4 cellular contexts compared by ENCODE assay signal in genomic region chr21:33788438-33788837, GRCh38.
DNase-seq lines count a peak whose midpoint lies in the region; ATAC-seq and TF ChIP-seq lines count a peak whose summit lies in the region.
"Not testable (repeated sequence)": the region's sequence is repeated elsewhere in the genome, so short reads cannot be mapped to it uniquely, and the experiment has no call there.

No MANE protein-coding gene starts in this region.

- H3K4me1 Mint-ChIP-seq in GM23338 (peaks cover 12% of the 10 kb centered on the region; the same call in 2 of the 3 replicates), WTC11 (peaks cover 14% of the 10 kb centered on the region)

- TF ChIP-seq CTCF in GM23338 (conservative IDR thresholded peaks at IDR 0.05; ENCODE audit: low read depth in 2 of 2); HEK293 (tag by site-specific recombination; IDR thresholded peaks at IDR 0.05); WTC11 (IDR thresholded peaks at IDR 0.05): not testable (repeated sequence)

- not testable (repeated sequence) for ATAC-seq in GM23338, WTC11

- H2AFZ ChIP-seq in GM23338: not testable (repeated sequence)

- not testable (repeated sequence) for DNase-seq in GM23338 (ENCODE audit: low spot score); WTC11 (ENCODE audit: low spot score)

- not testable (repeated sequence) for H3K4me1 ChIP-seq in GM23338 (ENCODE audit: insufficient read depth); HEK293 (ENCODE audit: control insufficient read depth, insufficient read depth, low read length)
- peaks cover 2 to 34% (median 22%) of the 10 kb centered on the region in 5 donors for H3K4me1 ChIP-seq in subcutaneous abdominal adipose tissue (ENCODE audit: control insufficient read depth in 5 of 5, insufficient read depth in 5 of 5, low read length in 5 of 5)

- H4K20me1 ChIP-seq in GM23338 (replicated peaks; ENCODE audit: insufficient read depth): not testable (repeated sequence)

- CTCF ChIA-PET in HEK293 (lab: Yijun Ruan, JAX): interaction anchor here (0.5 kb wide), 1 partner anchor 89 kb away, joined by 3 read pairs; no protein-coding TSS in a partner anchor
- CTCF ChIA-PET in WTC11 (lab: Charles Lee): not testable (repeated sequence)

- H3K27me3 ChIP-seq in GM23338 (ENCODE audit: insufficient read depth); subcutaneous abdominal adipose tissue (ENCODE audit: control insufficient read depth in 5 of 5, insufficient read depth in 4 of 5, low read length in 5 of 5): not testable (repeated sequence)

- H3K4me3 Mint-ChIP-seq in GM23338, WTC11: not testable (repeated sequence)

- H3K27ac Mint-ChIP-seq in GM23338: 0 out of 2 replicates have a peak overlapping the region, but pooled peaks have one; percentile 43
- H3K27ac Mint-ChIP-seq in WTC11: not testable (repeated sequence)

- not testable (repeated sequence) for H3F3A ChIP-seq in GM23338 (replicated peaks; ENCODE audit: low read depth)

- H3K9ac ChIP-seq in subcutaneous abdominal adipose tissue (ENCODE audit: low read length in 5 of 5): peak overlapping the region in 1 of 5 donors; percentile 64

- not testable (repeated sequence) for H3K9me3 Mint-ChIP-seq in GM23338, WTC11

- H3K36me3 ChIP-seq in GM23338 (ENCODE audit: insufficient read depth); HEK293 (ENCODE audit: control insufficient read depth in 2 of 2, insufficient read depth in 1 of 2, low read length in 2 of 2): not testable (repeated sequence)
- peaks cover 7 to 19% (median 11%) of the 10 kb centered on the region in 5 donors for H3K36me3 ChIP-seq in subcutaneous abdominal adipose tissue (ENCODE audit: control insufficient read depth in 5 of 5, insufficient read depth in 5 of 5, low read length in 5 of 5)

- H3K9me3 ChIP-seq in HEK293 (ENCODE audit: control insufficient read depth, insufficient read depth, low read depth, low read length); subcutaneous abdominal adipose tissue (ENCODE audit: control insufficient read depth in 5 of 5, low read length in 5 of 5): not testable (repeated sequence)

- not testable (repeated sequence) for H3K79me2 ChIP-seq in GM23338 (replicated peaks; ENCODE audit: insufficient read depth)

- not testable (repeated sequence) for H3K9me2 ChIP-seq in GM23338 (ENCODE audit: insufficient read depth)

- H3K4me3 ChIP-seq in GM23338; HEK293 (ENCODE audit: low read depth, low read length); subcutaneous abdominal adipose tissue (ENCODE audit: low read depth in 1 of 5, low read length in 5 of 5): not testable (repeated sequence)

- H3K4me2 ChIP-seq in GM23338: not testable (repeated sequence)

- H3K36me3 Mint-ChIP-seq in GM23338 (ENCODE audit: low read depth); WTC11: not testable (repeated sequence)

- not testable (repeated sequence) for H3K27me3 Mint-ChIP-seq in GM23338 (ENCODE audit: insufficient read depth, low read depth, poor library complexity); WTC11 (ENCODE audit: low read depth)

- POLR2A ChIA-PET in HEK293 (lab: Yijun Ruan, JAX): not testable (repeated sequence)
- POLR2A ChIA-PET in WTC11 (lab: Charles Lee): interaction anchor here (0.5 to 0.9 kb wide), 2 partner anchors 25 to 308 kb away, joined by 3 read pairs; partner anchors contain the start of gene TMEM50B

- H3K27ac ChIP-seq in GM23338 (ENCODE audit: low read depth); HEK293 (ENCODE audit: extremely low read depth, low read depth, low read length): not testable (repeated sequence)
- H3K27ac ChIP-seq in subcutaneous abdominal adipose tissue (ENCODE audit: low read depth, low read length): peak overlapping the region; percentile 86

TF ChIP-seq in HEK293, 187 proteins besides CTCF, POLR2A, EP300 and RAD21:
- TF ChIP-seq ZNF121 (tag by site-specific recombination; IDR thresholded peaks at IDR 0.05): peak; percentile 75; the same call in 1 of the 2 replicates

TF ChIP-seq in WTC11, 78 proteins besides CTCF, POLR2A, EP300 and RAD21:
- peak; percentile 63; the same call in 1 of the 2 replicates for TF ChIP-seq ZNF121 (CRISPR knock-in tag; IDR thresholded peaks at IDR 0.05)
